21 cellular contexts compared by ENCODE assay signal in the genomic region with DNA sequence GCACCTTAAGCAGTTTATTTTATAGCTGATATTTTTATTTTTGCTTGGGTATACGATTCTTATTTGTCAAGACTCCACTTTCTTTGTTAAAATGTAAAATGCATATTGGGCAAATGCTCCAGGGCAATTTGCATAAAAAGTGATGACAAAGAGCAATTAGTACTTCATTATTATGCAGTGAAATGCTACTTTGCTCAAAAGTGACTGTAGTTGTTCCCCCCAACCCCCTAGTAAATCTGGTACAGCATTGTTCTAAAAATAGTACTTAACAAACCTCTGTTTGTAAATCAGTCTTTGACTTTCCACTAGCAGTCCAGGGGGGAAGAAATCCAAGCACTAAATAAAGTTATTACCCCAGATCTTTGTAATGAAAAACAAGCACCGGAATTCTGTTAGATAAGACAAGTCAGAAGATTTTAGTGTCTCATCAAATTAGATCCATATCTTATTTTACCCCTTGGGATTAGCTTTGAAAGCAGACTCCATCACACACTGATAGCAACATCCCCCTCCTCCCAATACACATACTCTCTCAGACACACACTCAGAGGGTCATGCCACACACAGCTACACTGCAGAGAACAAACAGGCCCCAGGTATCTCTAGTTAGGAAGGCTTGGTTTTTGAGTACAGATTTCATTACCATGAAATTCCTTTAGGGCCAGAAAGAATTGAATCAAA.
"Had no signal": no experiment of that assay in that cellular context is flagged by ENCODE, and none has a peak within 500 bp of the region (broad histone marks: within the 10 kb centered on the region; RNA-seq: fewer than 3 reads in every experiment).

No MANE protein-coding gene starts in this region.

- H3K36me3 Mint-ChIP-seq: type B pancreatic cell had no signal

- H3K9me3 ChIP-seq: left lung, right atrium auricular region had no signal

- H3K4me3 Mint-ChIP-seq: activated CD4-positive, alpha-beta memory T cell treated with anti-CD3 and anti-CD28 coated beads for 36 hours; activated T-cell treated with anti-CD3 and anti-CD28 coated beads, Interleukin-2, amount 50 U/mL, for 24 hours; central memory CD8-positive, alpha-beta T cell; naive thymus-derived CD8-positive, alpha-beta T cell; type B pancreatic cell had no signal

- H3K4me3 ChIP-seq: left lung, right atrium auricular region, skin epidermis had no signal

- H3K4me1 ChIP-seq: left lung, right atrium auricular region had no signal

- H3K36me3 ChIP-seq: left lung, right atrium auricular region had no signal

- H3K27ac Mint-ChIP-seq: activated CD4-positive, alpha-beta memory T cell treated with anti-CD3 and anti-CD28 coated beads for 36 hours; activated T-cell treated with anti-CD3 and anti-CD28 coated beads, Interleukin-2, amount 50 U/mL, for 24 hours; progenitor cell of endocrine pancreas; type B pancreatic cell had no signal

- H3K9me3 Mint-ChIP-seq: central memory CD8-positive, alpha-beta T cell; type B pancreatic cell had no signal

- H3K27me3 Mint-ChIP-seq: activated CD4-positive, alpha-beta memory T cell treated with anti-CD3 and anti-CD28 coated beads for 36 hours; activated T-cell treated with anti-CD3 and anti-CD28 coated beads, Interleukin-2, amount 50 U/mL, for 24 hours; central memory CD8-positive, alpha-beta T cell; naive thymus-derived CD8-positive, alpha-beta T cell; progenitor cell of endocrine pancreas; type B pancreatic cell had no signal

- H3K27ac ChIP-seq: left lung, right atrium auricular region, skin epidermis, VCaP had no signal

- H3K27me3 ChIP-seq: left lung, right atrium auricular region had no signal

- DNase-seq: activated CD4-positive, alpha-beta memory T cell treated with anti-CD3 and anti-CD28 coated beads for 36 hours; activated naive CD4-positive, alpha-beta T cell treated with anti-CD3 and anti-CD28 coated beads, Interleukin-2, amount 50 U/mL, for 16 hours; activated T-cell treated with anti-CD3 and anti-CD28 coated beads, Interleukin-2, amount 50 U/mL, for 24 hours; amniotic stem cell; cortex of kidney; effector CD4-positive, alpha-beta T cell; foreskin fibroblast; kidney; left lung; mammary epithelial cell; naive thymus-derived CD8-positive, alpha-beta T cell; nucleus accumbens; stimulated activated CD4-positive, alpha-beta T cell treated with anti-CD3 and anti-CD28 coated beads, Interleukin-4, amount 100 ng/mL, for 4 hours; stimulated activated CD8-positive, alpha-beta memory T cell treated with anti-CD3 and anti-CD28 coated beads, Interleukin-4, amount 100 ng/mL, for 48 hours; stimulated activated naive CD8-positive, alpha-beta T cell treated with anti-CD3 and anti-CD28 coated beads, Interleukin-15, Interleukin-2, amounts not matched to agents 100 U/mL and 50 U/mL, for 24 hours had no signal

- H3K4me1 Mint-ChIP-seq: central memory CD8-positive, alpha-beta T cell had no signal

- ATAC-seq: left lung; naive thymus-derived CD8-positive, alpha-beta T cell; stimulated activated naive CD8-positive, alpha-beta T cell treated with anti-CD3 and anti-CD28 coated beads, Interleukin-15, Interleukin-2, amounts not matched to agents 100 U/mL and 50 U/mL, for 24 hours had no signal
